8 cellular contexts compared by ENCODE assay signal in the genomic region with DNA sequence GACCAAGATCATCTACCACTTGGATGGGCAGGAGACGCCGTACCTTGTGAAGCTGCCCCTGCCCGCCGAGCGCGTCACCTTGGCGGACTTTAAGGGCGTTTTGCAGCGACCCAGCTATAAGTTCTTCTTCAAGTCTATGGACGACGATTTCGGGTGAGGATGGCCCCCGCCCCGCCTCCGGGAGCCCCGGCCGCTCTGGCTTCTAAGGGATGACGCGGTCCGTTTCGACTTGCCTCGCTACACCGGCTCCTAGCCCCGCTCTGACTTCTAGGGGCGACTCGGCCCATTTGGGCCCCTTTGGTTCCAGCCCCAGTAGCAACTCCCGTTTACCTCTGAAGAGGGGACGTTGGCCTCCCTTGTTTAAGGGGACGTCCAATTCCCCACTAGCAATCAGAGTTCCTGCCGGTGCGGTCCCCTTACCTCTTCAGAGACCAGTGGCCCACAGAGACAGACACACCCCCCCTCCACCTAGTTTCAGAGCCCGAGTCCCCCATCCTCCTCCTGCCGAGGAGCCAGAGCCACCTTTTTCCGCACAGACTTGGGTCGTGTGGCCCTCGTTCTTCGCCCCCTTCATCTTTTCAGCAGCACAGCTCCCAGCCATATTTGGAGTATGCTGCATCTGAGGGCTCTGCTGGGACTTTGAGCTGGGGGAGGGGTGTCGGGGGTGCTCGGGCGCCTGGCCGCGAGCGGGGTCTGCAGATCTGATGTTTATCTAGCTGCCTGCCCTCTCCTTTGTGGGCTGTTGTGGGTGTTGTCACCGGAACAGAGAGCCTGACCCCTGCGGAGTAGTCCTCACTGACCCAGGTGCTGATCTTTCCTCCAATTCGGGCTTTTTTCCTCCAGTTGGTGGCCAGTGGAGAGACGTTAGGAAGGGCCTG. TPM values are rescaled to one million over a fixed set of nuclear protein-coding genes. Genes with fewer than 3 reads are reported as not detected.
DNase-seq lines count a peak whose midpoint lies in the region; ATAC-seq and TF ChIP-seq lines count a peak whose summit lies in the region.

No MANE protein-coding gene starts in this region.

- H3K27me3 ChIP-seq in ovary: no peaks in the 10 kb centered on the region

- H3K36me3 ChIP-seq in ovary: no peaks in the 10 kb centered on the region

- TF ChIP-seq EP300 in ovary (IDR thresholded peaks at IDR 0.05): no peak

- TF ChIP-seq CTCF in ovary (IDR thresholded peaks at IDR 0.05): no peak

- peak; percentile 28 for ATAC-seq in HG02678 (IDR thresholded peaks at IDR 0.05; ENCODE audit: unreplicated experiment)

- peak overlapping the region; percentile 80 to 95 for H3K27ac ChIP-seq in ovary

- DNase-seq in DMS53 (lab: John Stamatoyannopoulos, UW) (peak; percentile 71), DMS53 treated with DMSO at 0.1 percent for 48 hours (lab: John Stamatoyannopoulos, UW; ENCODE audit: unreplicated experiment) (no peak), NOMO-1 treated with dmso at 0.1 percent for 144 hours (lab: John Stamatoyannopoulos, UW; ENCODE audit: unreplicated experiment) (peak; percentile 21), head of caudate nucleus (peak in 24 of 42 donors; percentile 11 to 65 (median 28)), ovary (peak in 1 of 5 donors; percentile 51), cortex of kidney (lab: John Stamatoyannopoulos, UW) (no peak)
- DNase-seq in activated effector memory CD4-positive, alpha-beta T cell treated with anti-CD3 and anti-CD28 coated beads, Interleukin-2, amount 50 U/mL, for 16 hours: peak; percentile 85

- H3K9me3 ChIP-seq in ovary: no peaks in the 10 kb centered on the region

- intact Hi-C loops in head of caudate nucleus (cut with DNase I) (loop anchor here (2.0 kb wide), 1 partner anchor 21 kb away; a partner anchor contains a TSS), ovary (cut with DNase I) (no loop called here)

- peak overlapping the region; percentile 76 for H3K4me3 ChIP-seq in ovary

- no peak for TF ChIP-seq POLR2A in ovary (IDR thresholded peaks at IDR 0.05)

- H3K4me1 ChIP-seq in ovary (ENCODE audit: insufficient read depth): peaks cover 8% of the 10 kb centered on the region

- 1% methylated on average over 44 to 47 of the region's 47 CpGs for WGBS in ovary, 3 donors

RNA-seq across cellular contexts. Expression of a gene that starts 0.7 kb away (rescaled TPM):
- 10 to 100 TPM; 30.2 to 93.8 (median 74.8) TPM for total RNA-seq in ovary
- 10 to 100 TPM; 40.8 to 48.1 TPM for polyA plus RNA-seq in ovary

RNA-seq across cellular contexts. Expression of a gene that starts 18.8 kb away (rescaled TPM):
- 100 to 1,000 TPM; 107 to 281 (median 252) TPM for total RNA-seq in ovary
- polyA plus RNA-seq in ovary: 100 to 1,000 TPM; 236 to 371 TPM

RNA-seq across cellular contexts. Expression of a gene that starts 20.7 kb away (rescaled TPM):
- 10 to 100 TPM; 18.6 to 31.9 (median 28.7) TPM for total RNA-seq in ovary
- polyA plus RNA-seq in ovary: 10 to 100 TPM; 26.2 to 42.4 TPM

RNA-seq across cellular contexts. Expression of a gene that starts 30.1 kb away (rescaled TPM):
- 10 to 100 TPM; 56.6 to 82.0 (median 61.7) TPM for total RNA-seq in ovary
- polyA plus RNA-seq in ovary: 10 to 100 TPM; 30.2 to 42.8 TPM

RNA-seq across cellular contexts. Expression of a gene that starts 59.0 kb away (rescaled TPM):
- not detected for total RNA-seq in ovary
- polyA plus RNA-seq in ovary: not detected

Comparison
In these comparisons a context has a peak if more than half of its experiments do, and no peak if none do; other contexts are left out.
1. DNase-seq: peak in DMS53 (single experiment), NOMO-1 treated with dmso at 0.1 percent for 144 hours (single experiment), activated effector memory CD4-positive, alpha-beta T cell treated with anti-CD3 and anti-CD28 coated beads, Interleukin-2, amount 50 U/mL, for 16 hours (single experiment) and head of caudate nucleus (24 of 42); none in DMS53 treated with DMSO at 0.1 percent for 48 hours (single experiment) and cortex of kidney (single experiment).